19 cellular contexts compared by ENCODE assay signal in genomic region chr11:93073026-93073425, GRCh38.
A peak's percentile ranks its signal among the peaks of the same experiment; 100 is the strongest.
DNase-seq lines count a peak whose midpoint lies in the region; ATAC-seq, FAIRE-seq and TF ChIP-seq lines count a peak whose summit lies in the region.
"Had no signal": no experiment of that assay in that cellular context is flagged by ENCODE, and none has a peak within 500 bp of the region (broad histone marks: within the 10 kb centered on the region; RNA-seq: fewer than 3 reads in every experiment).

No MANE protein-coding gene starts in this region.

- H3K9me3 ChIP-seq in HCT116 (ENCODE audit: control insufficient read depth in 1 of 2, insufficient read depth in 1 of 2, low read depth in 1 of 2, low read length in 2 of 2) (no peaks in the 10 kb centered on the region), NT2/D1 (ENCODE audit: insufficient read depth, low read length) (peaks cover 11% of the 10 kb centered on the region; the same call in 1 of the 2 replicates), iPS DF 6.9 (ENCODE audit: control insufficient read depth, insufficient read depth, low read length) (no peaks in the 10 kb centered on the region), heart right ventricle (no peaks in the 10 kb centered on the region)

- H3K4me1 ChIP-seq in HCT116 (ENCODE audit: control insufficient read depth in 1 of 2, insufficient read depth in 2 of 2, low read length in 2 of 2) (no peaks in the 10 kb centered on the region), NT2/D1 (ENCODE audit: insufficient read depth, insufficient read length) (no peaks in the 10 kb centered on the region), iPS DF 6.9 (ENCODE audit: control insufficient read depth, insufficient read depth, low read length) (peaks cover 5% of the 10 kb centered on the region), heart right ventricle (no peaks in the 10 kb centered on the region)

- no TSS peak for BruUV-seq in HCT116 (replicated peaks; lab: Mats Ljungman, UMichigan)

- H3K9me2 ChIP-seq in HCT116 (ENCODE audit: insufficient read depth): no peaks in the 10 kb centered on the region

- CTCF ChIA-PET in HCT116 (lab: Charles Lee): no interaction called here
- CTCF ChIA-PET in activated CD8-positive, alpha-beta T cell treated with anti-CD3 and anti-CD28 coated beads, Interleukin-2, amount 10 ng/mL, durations not matched to agents 7 days and 5 days (lab: Charles Lee): no interaction called here

- no peaks in the 10 kb centered on the region for H3K36me3 Mint-ChIP-seq in activated CD8-positive, alpha-beta T cell treated with anti-CD3 and anti-CD28 coated beads, Interleukin-2, amount 10 ng/mL, durations not matched to agents 7 days and 5 days (ENCODE audit: low read depth)
- H3K36me3 Mint-ChIP-seq: CD4-positive, CD25-positive, alpha-beta regulatory T cell had no signal

- WGBS in iPS DF 6.9 (ENCODE audit: insufficient coverage, insufficient read length): no CpG with 5 or more reads among the region's 3 CpGs
- 56 to 69% methylated on average over 3 of the region's 3 CpGs for WGBS in heart right ventricle, 2 donors

- H3K27ac Mint-ChIP-seq in activated CD8-positive, alpha-beta T cell treated with anti-CD3 and anti-CD28 coated beads, Interleukin-2, amount 10 ng/mL, durations not matched to agents 7 days and 5 days: no peak overlapping the region
- H3K27ac Mint-ChIP-seq: CD4-positive, CD25-positive, alpha-beta regulatory T cell had no signal

- no peaks in the 10 kb centered on the region for H3K36me3 ChIP-seq in HCT116 (ENCODE audit: control insufficient read depth in 1 of 2, insufficient read depth in 2 of 2, low read length in 2 of 2)
- H3K36me3 ChIP-seq in NT2/D1 (ENCODE audit: insufficient read depth, insufficient read length, low read length): no peaks in the 10 kb centered on the region
- no peaks in the 10 kb centered on the region for H3K36me3 ChIP-seq in iPS DF 6.9 (ENCODE audit: control insufficient read depth, insufficient read depth, low read length)
- H3K36me3 ChIP-seq in heart right ventricle: no peaks in the 10 kb centered on the region

- H3K9ac ChIP-seq in HCT116 (ENCODE audit: low read length): no peak overlapping the region
- H3K9ac ChIP-seq in NT2/D1 (ENCODE audit: insufficient read length, low read depth): peak overlapping the region; percentile 68
- H3K9ac ChIP-seq: KMS-11 had no signal

- TF ChIP-seq CTCF in HCT116 (IDR thresholded peaks at IDR 0.05 in 2 of 3, conservative IDR thresholded peaks at IDR 0.05 in 1 of 3; ENCODE audit: borderline replicate concordance in 1 of 3, insufficient read depth in 1 of 3, low read depth in 2 of 3, low read length in 2 of 3) (no peak), heart right ventricle (IDR thresholded peaks at IDR 0.05) (no peak)

- no peak for TF ChIP-seq RAD21 in HCT116 (IDR thresholded peaks at IDR 0.05; ENCODE audit: low read depth)

- DNase-seq in HCT116 (ENCODE audit: low read depth, low spot score) (no peak), NT2/D1 (ENCODE audit: low read depth, low spot score) (no peak), iPS DF 6.9 (ENCODE audit: low read depth, low spot score) (peak; percentile 48), heart right ventricle (no peak), GM12892 (ENCODE audit: insufficient read length) (no peak)
- DNase-seq in activated CD8-positive, alpha-beta T cell treated with anti-CD3 and anti-CD28 coated beads, Interleukin-2, amount 10 ng/mL, durations not matched to agents 7 days and 5 days: no peak
- DNase-seq: Calu3; CD4-positive, CD25-positive, alpha-beta regulatory T cell; DMS79 treated with DMSO at 0.1 percent for 48 hours; GDM1; GOT3; NCI-H1436; NCI-H2029; NCI-H2171 had no signal

- no peaks in the 10 kb centered on the region for H3K79me2 ChIP-seq in HCT116 (ENCODE audit: insufficient read depth, low read length)

- no peak overlapping the region for H3K4me3 Mint-ChIP-seq in activated CD8-positive, alpha-beta T cell treated with anti-CD3 and anti-CD28 coated beads, Interleukin-2, amount 10 ng/mL, durations not matched to agents 7 days and 5 days
- H3K4me3 Mint-ChIP-seq: CD4-positive, CD25-positive, alpha-beta regulatory T cell had no signal

- H3K9me3 Mint-ChIP-seq in activated CD8-positive, alpha-beta T cell treated with anti-CD3 and anti-CD28 coated beads, Interleukin-2, amount 10 ng/mL, durations not matched to agents 7 days and 5 days (ENCODE audit: insufficient read depth): no peaks in the 10 kb centered on the region

- FAIRE-seq in GM12892 (lab: Jason Lieb, UNC): no peak
- FAIRE-seq: GM12878, GM18507 had no signal

- RAD21 ChIA-PET in HCT116 (lab: Charles Lee; ENCODE audit: low non-redundant PET in 1 of 2, low total read pairs in 2 of 2, uncharacterized antibody in 2 of 2, unreplicated experiment in 2 of 2): no interaction called here

- H4K20me1 ChIP-seq in HCT116 (ENCODE audit: insufficient read depth): no peaks in the 10 kb centered on the region

- no peak overlapping the region for H2AFZ ChIP-seq in HCT116 (ENCODE audit: low read depth, low read length, poor library complexity, severe bottlenecking)

- ATAC-seq in HCT116: peak; percentile 72; the same call in 1 of the 2 replicates
- ATAC-seq in heart right ventricle: no peak
- no peak for ATAC-seq in GM18511 (IDR thresholded peaks at IDR 0.05; ENCODE audit: unreplicated experiment)
- no peak for ATAC-seq in activated CD8-positive, alpha-beta T cell treated with anti-CD3 and anti-CD28 coated beads, Interleukin-2, amount 10 ng/mL, durations not matched to agents 7 days and 5 days
- ATAC-seq: GM12878, Panc1 had no signal

- no peaks in the 10 kb centered on the region for H3K27me3 ChIP-seq in HCT116 (ENCODE audit: insufficient read depth, low read length)
- H3K27me3 ChIP-seq in NT2/D1 (ENCODE audit: insufficient read depth, insufficient read length): no peaks in the 10 kb centered on the region
- no peaks in the 10 kb centered on the region for H3K27me3 ChIP-seq in iPS DF 6.9 (ENCODE audit: control insufficient read depth, insufficient read depth, low read length)
- peaks cover 0 to 4% (median 0%) of the 10 kb centered on the region in 7 donors for H3K27me3 ChIP-seq in heart right ventricle

- H3K27ac ChIP-seq in HCT116 (ENCODE audit: low read depth, low read length) (no peak overlapping the region), iPS DF 6.9 (ENCODE audit: low read length) (peak overlapping the region; percentile 99), heart right ventricle (no peak overlapping the region)
- H3K27ac ChIP-seq: KMS-11 had no signal

- no peaks in the 10 kb centered on the region for H3K4me1 Mint-ChIP-seq in activated CD8-positive, alpha-beta T cell treated with anti-CD3 and anti-CD28 coated beads, Interleukin-2, amount 10 ng/mL, durations not matched to agents 7 days and 5 days (ENCODE audit: low read depth)
- H3K4me1 Mint-ChIP-seq: CD4-positive, CD25-positive, alpha-beta regulatory T cell had no signal

- H3K27me3 Mint-ChIP-seq in activated CD8-positive, alpha-beta T cell treated with anti-CD3 and anti-CD28 coated beads, Interleukin-2, amount 10 ng/mL, durations not matched to agents 7 days and 5 days (ENCODE audit: low read depth): peaks cover 3% of the 10 kb centered on the region

- no peak overlapping the region for H3K4me2 ChIP-seq in HCT116 (ENCODE audit: low read length)
- H3K4me2 ChIP-seq: KMS-11 had no signal

- H3K4me3 ChIP-seq in HCT116 (replicated peaks in 1 of 2; ENCODE audit: low read depth in 1 of 2, low read length in 2 of 2): no peak overlapping the region
- H3K4me3 ChIP-seq in NT2/D1 (ENCODE audit: insufficient read length, low read depth): no peak overlapping the region
- no peak overlapping the region for H3K4me3 ChIP-seq in iPS DF 6.9 (ENCODE audit: low read length)
- no peak overlapping the region for H3K4me3 ChIP-seq in heart right ventricle
- H3K4me3 ChIP-seq: GM12878 had no signal

- POLR2A ChIA-PET in HCT116 (lab: Charles Lee): no interaction called here
- POLR2A ChIA-PET in activated CD8-positive, alpha-beta T cell treated with anti-CD3 and anti-CD28 coated beads, Interleukin-2, amount 10 ng/mL, durations not matched to agents 7 days and 5 days (lab: Charles Lee): no interaction called here

- intact Hi-C loops in HCT116 (cut with micrococcal nuclease): no loop called here
- intact Hi-C loops in heart right ventricle (cut with DNase I): no loop called here

- no peak for TF ChIP-seq POLR2A in HCT116 (IDR thresholded peaks at IDR 0.05; ENCODE audit: borderline replicate concordance, extremely low read depth, insufficient read depth, insufficient read length)
- TF ChIP-seq POLR2A in GM12892 (IDR thresholded peaks at IDR 0.05; ENCODE audit: low read depth, low read length): no peak

TF ChIP-seq in HCT116, 20 proteins besides CTCF, POLR2A, EP300 and RAD21:
- TF ChIP-seq, protein P1, sequence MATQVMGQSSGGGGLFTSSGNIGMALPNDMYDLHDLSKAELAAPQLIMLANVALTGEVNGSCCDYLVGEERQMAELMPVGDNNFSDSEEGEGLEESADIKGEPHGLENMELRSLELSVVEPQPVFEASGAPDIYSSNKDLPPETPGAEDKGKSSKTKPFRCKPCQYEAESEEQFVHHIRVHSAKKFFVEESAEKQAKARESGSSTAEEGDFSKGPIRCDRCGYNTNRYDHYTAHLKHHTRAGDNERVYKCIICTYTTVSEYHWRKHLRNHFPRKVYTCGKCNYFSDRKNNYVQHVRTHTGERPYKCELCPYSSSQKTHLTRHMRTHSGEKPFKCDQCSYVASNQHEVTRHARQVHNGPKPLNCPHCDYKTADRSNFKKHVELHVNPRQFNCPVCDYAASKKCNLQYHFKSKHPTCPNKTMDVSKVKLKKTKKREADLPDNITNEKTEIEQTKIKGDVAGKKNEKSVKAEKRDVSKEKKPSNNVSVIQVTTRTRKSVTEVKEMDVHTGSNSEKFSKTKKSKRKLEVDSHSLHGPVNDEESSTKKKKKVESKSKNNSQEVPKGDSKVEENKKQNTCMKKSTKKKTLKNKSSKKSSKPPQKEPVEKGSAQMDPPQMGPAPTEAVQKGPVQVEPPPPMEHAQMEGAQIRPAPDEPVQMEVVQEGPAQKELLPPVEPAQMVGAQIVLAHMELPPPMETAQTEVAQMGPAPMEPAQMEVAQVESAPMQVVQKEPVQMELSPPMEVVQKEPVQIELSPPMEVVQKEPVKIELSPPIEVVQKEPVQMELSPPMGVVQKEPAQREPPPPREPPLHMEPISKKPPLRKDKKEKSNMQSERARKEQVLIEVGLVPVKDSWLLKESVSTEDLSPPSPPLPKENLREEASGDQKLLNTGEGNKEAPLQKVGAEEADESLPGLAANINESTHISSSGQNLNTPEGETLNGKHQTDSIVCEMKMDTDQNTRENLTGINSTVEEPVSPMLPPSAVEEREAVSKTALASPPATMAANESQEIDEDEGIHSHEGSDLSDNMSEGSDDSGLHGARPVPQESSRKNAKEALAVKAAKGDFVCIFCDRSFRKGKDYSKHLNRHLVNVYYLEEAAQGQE (IDR thresholded peaks at IDR 0.05; ENCODE audit: low read depth): no peak
- no peak for TF ChIP-seq CBX3 (IDR thresholded peaks at IDR 0.05; ENCODE audit: low read depth)
- no peak for TF ChIP-seq ZFX (IDR thresholded peaks at IDR 0.05)
- TF ChIP-seq TCF7L2 (IDR thresholded peaks at IDR 0.05; ENCODE audit: borderline replicate concordance, extremely low read depth, insufficient read depth, insufficient read length): no peak
- TF ChIP-seq FOSL1 (IDR thresholded peaks at IDR 0.05; ENCODE audit: low read depth): no peak
- TF ChIP-seq POLR2AphosphoS5 (IDR thresholded peaks at IDR 0.05; ENCODE audit: low read depth, low read length): no peak
